Comparison of ENCODE assay signal across 8 cellular contexts in genomic region chr10:124640538-124641231, GRCh38.
DNase-seq lines count a peak whose midpoint lies in the region; ATAC-seq and TF ChIP-seq lines count a peak whose summit lies in the region.

No MANE protein-coding gene starts in this region.

- POLR2A ChIA-PET in CD8-positive, alpha-beta T cell (lab: Charles Lee) = interaction anchor here (1.3 kb wide), 1 partner anchor 13 kb away, joined by 6 read pairs; no protein-coding TSS in a partner anchor

- CTCF ChIA-PET in CD8-positive, alpha-beta T cell (lab: Charles Lee) = no interaction called here

- H3K27me3 ChIP-seq in CD8-positive, alpha-beta T cell (ENCODE audit: insufficient read depth, low read length) = no peaks in the 10 kb centered on the region
- no peaks in the 10 kb centered on the region for H3K27me3 ChIP-seq in foreskin keratinocyte
- H3K27me3 ChIP-seq in stomach = no peaks in the 10 kb centered on the region

- no peak for TF ChIP-seq EP300 in stomach (IDR thresholded peaks at IDR 0.05)

- DNase-seq in CD8-positive, alpha-beta T cell = no peak
- peak; percentile 36 for DNase-seq in OCI-M2 (lab: John Stamatoyannopoulos, UW; ENCODE audit: unreplicated experiment)
- DNase-seq in foreskin keratinocyte = no peak
- DNase-seq in stomach = no peak
- DNase-seq in effector CD4-positive, alpha-beta T cell = no peak
- DNase-seq in NCI-H2107 (lab: John Stamatoyannopoulos, UW) = no peak
- DNase-seq in activated CD4-positive, alpha-beta T cell treated with anti-CD3 and anti-CD28 coated beads for 48 hours = no peak

- no peaks in the 10 kb centered on the region for H3K27me3 Mint-ChIP-seq in CD8-positive, alpha-beta T cell (ENCODE audit: low read depth)

- H3K36me3 ChIP-seq in CD8-positive, alpha-beta T cell (ENCODE audit: insufficient read depth, low read length) = peaks cover 5% of the 10 kb centered on the region
- peaks cover 0 to 7% (median 7%) of the 10 kb centered on the region in 4 donors for H3K36me3 ChIP-seq in stomach

- H3K4me3 ChIP-seq in CD8-positive, alpha-beta T cell (ENCODE audit: low read depth, low read length) = no peak overlapping the region
- no peak overlapping the region for H3K4me3 ChIP-seq in stomach

- no peak for TF ChIP-seq CTCF in CD8-positive, alpha-beta T cell (IDR thresholded peaks at IDR 0.05)
- TF ChIP-seq CTCF in foreskin keratinocyte (conservative IDR thresholded peaks at IDR 0.05) (no peak), stomach (IDR thresholded peaks at IDR 0.05) (no peak)

- WGBS in stomach, 5 donors = 55 to 79% (median 61%) methylated on average over 19 to 20 of the region's 20 CpGs

- peak; percentile 38 for ATAC-seq in CD8-positive, alpha-beta T cell
- peak; percentile 76 for ATAC-seq in GM21717 (IDR thresholded peaks at IDR 0.05; ENCODE audit: unreplicated experiment)
- peak; percentile 20 for ATAC-seq in foreskin keratinocyte

- H3K4me3 Mint-ChIP-seq in CD8-positive, alpha-beta T cell = peak overlapping the region; percentile 59

- peaks cover 11% of the 10 kb centered on the region for H3K36me3 Mint-ChIP-seq in CD8-positive, alpha-beta T cell

- no peaks in the 10 kb centered on the region for H3K9me3 ChIP-seq in CD8-positive, alpha-beta T cell (ENCODE audit: low read length)
- H3K9me3 ChIP-seq in stomach = no peaks in the 10 kb centered on the region

- intact Hi-C loops in CD8-positive, alpha-beta T cell (cut with DNase I, micrococcal nuclease) = loop anchor here in 1 of 2 experiments (10.0 kb wide), 1 partner anchor 274 kb away; no protein-coding TSS in a partner anchor
- intact Hi-C loops in stomach (cut with DNase I; ENCODE audit: low total_unique reads) = no loop called here

- peaks cover 66% of the 10 kb centered on the region for H3K4me1 ChIP-seq in CD8-positive, alpha-beta T cell (ENCODE audit: insufficient read depth, low read length)
- H3K4me1 ChIP-seq in foreskin keratinocyte = no peaks in the 10 kb centered on the region
- H3K4me1 ChIP-seq in stomach = peaks cover 17 to 79% (median 50%) of the 10 kb centered on the region in 4 donors

- H3K9me3 Mint-ChIP-seq in CD8-positive, alpha-beta T cell = no peaks in the 10 kb centered on the region

- peaks cover 71% of the 10 kb centered on the region for H3K4me1 Mint-ChIP-seq in CD8-positive, alpha-beta T cell (ENCODE audit: low read depth)

- no peak for TF ChIP-seq POLR2A in stomach (IDR thresholded peaks at IDR 0.05)

- H3K27ac Mint-ChIP-seq in CD8-positive, alpha-beta T cell = peak overlapping the region; percentile 94

- peak overlapping the region; percentile 47 for H3K27ac ChIP-seq in CD8-positive, alpha-beta T cell (ENCODE audit: low read depth, low read length)
- no peak overlapping the region for H3K27ac ChIP-seq in foreskin keratinocyte
- H3K27ac ChIP-seq in stomach = peak overlapping the region; percentile 22 to 67 (median 32)

Comparison
In these comparisons a context has a peak if more than half of its experiments do, and no peak if none do; other contexts are left out.
1. ATAC-seq: peak in every context shown above with its lines; median percentile 76 in GM21717; 38 in CD8-positive, alpha-beta T cell; 20 in foreskin keratinocyte.